1 cellular context compared by ENCODE assay signal in the genomic region with DNA sequence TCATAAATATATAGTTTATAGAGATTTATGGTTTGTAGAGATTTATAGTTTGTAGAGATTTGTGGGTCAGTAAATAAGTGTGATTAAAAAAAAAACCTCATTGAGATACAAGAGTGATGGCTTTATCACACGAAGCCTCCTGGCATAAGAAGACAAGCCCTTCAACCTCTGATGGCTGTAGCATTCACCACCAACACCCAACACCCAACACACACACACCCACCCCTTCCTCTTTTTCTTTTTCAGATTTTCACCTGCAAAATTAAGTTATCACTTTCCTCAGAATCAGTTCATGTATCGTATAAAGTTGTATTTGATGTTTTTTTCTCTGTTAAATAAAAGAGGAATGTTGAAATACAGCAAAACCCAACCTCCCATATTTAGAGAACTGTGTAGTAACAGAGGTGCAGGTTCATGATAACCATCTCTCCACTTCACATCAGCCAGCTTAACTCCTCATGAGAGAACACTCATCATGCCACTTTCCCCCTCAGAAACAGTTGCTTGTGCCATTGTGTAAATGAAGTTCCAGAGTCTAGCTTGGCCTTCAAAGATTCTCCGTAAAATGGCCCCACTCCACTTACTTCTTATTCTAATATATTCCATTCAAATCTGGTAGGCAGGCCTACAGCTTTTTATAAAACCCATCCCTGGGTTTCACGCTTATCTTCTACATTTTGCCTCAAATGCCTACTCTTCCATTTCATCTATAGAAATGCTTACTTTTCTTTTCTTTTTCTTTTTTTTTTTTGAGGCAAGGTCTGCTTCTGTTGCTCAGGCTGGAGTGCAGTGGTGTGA.
TF ChIP-seq lines count a peak whose summit lies in the region.

No MANE protein-coding gene starts in this region.

TF ChIP-seq in GM23338, 12 proteins besides CTCF, POLR2A, EP300 and RAD21 (continued from another document):
- TF ChIP-seq, protein P1, sequence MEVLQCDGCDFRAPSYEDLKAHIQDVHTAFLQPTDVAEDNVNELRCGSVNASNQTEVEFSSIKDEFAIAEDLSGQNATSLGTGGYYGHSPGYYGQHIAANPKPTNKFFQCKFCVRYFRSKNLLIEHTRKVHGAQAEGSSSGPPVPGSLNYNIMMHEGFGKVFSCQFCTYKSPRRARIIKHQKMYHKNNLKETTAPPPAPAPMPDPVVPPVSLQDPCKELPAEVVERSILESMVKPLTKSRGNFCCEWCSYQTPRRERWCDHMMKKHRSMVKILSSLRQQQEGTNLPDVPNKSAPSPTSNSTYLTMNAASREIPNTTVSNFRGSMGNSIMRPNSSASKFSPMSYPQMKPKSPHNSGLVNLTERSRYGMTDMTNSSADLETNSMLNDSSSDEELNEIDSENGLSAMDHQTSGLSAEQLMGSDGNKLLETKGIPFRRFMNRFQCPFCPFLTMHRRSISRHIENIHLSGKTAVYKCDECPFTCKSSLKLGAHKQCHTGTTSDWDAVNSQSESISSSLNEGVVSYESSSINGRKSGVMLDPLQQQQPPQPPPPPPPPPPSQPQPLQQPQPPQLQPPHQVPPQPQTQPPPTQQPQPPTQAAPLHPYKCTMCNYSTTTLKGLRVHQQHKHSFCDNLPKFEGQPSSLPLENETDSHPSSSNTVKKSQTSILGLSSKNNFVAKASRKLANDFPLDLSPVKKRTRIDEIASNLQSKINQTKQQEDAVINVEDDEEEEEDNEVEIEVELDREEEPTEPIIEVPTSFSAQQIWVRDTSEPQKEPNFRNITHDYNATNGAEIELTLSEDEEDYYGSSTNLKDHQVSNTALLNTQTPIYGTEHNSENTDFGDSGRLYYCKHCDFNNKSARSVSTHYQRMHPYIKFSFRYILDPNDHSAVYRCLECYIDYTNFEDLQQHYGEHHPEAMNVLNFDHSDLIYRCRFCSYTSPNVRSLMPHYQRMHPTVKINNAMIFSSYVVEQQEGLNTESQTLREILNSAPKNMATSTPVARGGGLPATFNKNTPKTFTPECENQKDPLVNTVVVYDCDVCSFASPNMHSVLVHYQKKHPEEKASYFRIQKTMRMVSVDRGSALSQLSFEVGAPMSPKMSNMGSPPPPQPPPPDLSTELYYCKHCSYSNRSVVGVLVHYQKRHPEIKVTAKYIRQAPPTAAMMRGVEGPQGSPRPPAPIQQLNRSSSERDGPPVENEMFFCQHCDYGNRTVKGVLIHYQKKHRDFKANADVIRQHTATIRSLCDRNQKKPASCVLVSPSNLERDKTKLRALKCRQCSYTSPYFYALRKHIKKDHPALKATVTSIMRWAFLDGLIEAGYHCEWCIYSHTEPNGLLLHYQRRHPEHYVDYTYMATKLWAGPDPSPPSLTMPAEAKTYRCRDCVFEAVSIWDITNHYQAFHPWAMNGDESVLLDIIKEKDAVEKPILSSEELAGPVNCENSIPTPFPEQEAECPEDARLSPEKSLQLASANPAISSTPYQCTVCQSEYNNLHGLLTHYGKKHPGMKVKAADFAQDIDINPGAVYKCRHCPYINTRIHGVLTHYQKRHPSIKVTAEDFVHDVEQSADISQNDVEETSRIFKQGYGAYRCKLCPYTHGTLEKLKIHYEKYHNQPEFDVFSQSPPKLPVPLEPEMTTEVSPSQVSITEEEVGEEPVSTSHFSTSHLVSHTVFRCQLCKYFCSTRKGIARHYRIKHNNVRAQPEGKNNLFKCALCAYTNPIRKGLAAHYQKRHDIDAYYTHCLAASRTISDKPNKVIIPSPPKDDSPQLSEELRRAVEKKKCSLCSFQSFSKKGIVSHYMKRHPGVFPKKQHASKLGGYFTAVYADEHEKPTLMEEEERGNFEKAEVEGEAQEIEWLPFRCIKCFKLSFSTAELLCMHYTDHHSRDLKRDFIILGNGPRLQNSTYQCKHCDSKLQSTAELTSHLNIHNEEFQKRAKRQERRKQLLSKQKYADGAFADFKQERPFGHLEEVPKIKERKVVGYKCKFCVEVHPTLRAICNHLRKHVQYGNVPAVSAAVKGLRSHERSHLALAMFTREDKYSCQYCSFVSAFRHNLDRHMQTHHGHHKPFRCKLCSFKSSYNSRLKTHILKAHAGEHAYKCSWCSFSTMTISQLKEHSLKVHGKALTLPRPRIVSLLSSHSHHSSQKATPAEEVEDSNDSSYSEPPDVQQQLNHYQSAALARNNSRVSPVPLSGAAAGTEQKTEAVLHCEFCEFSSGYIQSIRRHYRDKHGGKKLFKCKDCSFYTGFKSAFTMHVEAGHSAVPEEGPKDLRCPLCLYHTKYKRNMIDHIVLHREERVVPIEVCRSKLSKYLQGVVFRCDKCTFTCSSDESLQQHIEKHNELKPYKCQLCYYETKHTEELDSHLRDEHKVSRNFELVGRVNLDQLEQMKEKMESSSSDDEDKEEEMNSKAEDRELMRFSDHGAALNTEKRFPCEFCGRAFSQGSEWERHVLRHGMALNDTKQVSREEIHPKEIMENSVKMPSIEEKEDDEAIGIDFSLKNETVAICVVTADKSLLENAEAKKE (CRISPR knock-in tag; IDR thresholded peaks at IDR 0.05), result no peak
- no peak for TF ChIP-seq ZNF114 (CRISPR knock-in tag; IDR thresholded peaks at IDR 0.05)
